In genomic region chr4:112923514-112923913, GRCh38 we compare ENCODE assay signal across 19 cellular contexts.
DNase-seq lines count a peak whose midpoint lies in the region; ATAC-seq, FAIRE-seq and TF ChIP-seq lines count a peak whose summit lies in the region.
"Had no signal": no experiment of that assay in that cellular context is flagged by ENCODE, and none has a peak within 500 bp of the region (broad histone marks: within the 10 kb centered on the region; RNA-seq: fewer than 3 reads in every experiment).

No MANE protein-coding gene starts in this region.

- H3K4me3 ChIP-seq in left ventricle myocardium inferior, result no peak overlapping the region
- no peak overlapping the region for H3K4me3 ChIP-seq in kidney (ENCODE audit: low read length in 2 of 2)
- H3K4me3 ChIP-seq: K562, Peyer's patch had no signal

- no peaks in the 10 kb centered on the region for H3K27me3 ChIP-seq in left ventricle myocardium inferior (ENCODE audit: low read depth)
- H3K27me3 ChIP-seq: Peyer's patch had no signal

- no peak overlapping the region for H3K9ac ChIP-seq in kidney (ENCODE audit: low read length in 2 of 2)

- FAIRE-seq in kidney (lab: Jason Lieb, UNC), result peak; percentile 21
- FAIRE-seq: G401.6, K562 had no signal

- TF ChIP-seq CTCF in left ventricle myocardium inferior (IDR thresholded peaks at IDR 0.05; ENCODE audit: borderline replicate concordance), result no peak
- TF ChIP-seq CTCF in kidney (IDR thresholded peaks at IDR 0.05; ENCODE audit: borderline replicate concordance, extremely low read depth, insufficient read depth), result no peak

- intact Hi-C loops in Right ventricle myocardium superior (cut with DNase I), result no loop called here
- intact Hi-C loops in left ventricle myocardium inferior (cut with micrococcal nuclease), result no loop called here
- intact Hi-C loops in kidney (cut with DNase I), result no loop called here

- no peaks in the 10 kb centered on the region for H3K9me3 ChIP-seq in left ventricle myocardium inferior (replicated peaks)
- H3K9me3 ChIP-seq in kidney (ENCODE audit: control insufficient read depth in 1 of 2, low read length in 2 of 2), result no peaks in the 10 kb centered on the region
- H3K9me3 ChIP-seq: Peyer's patch had no signal

- ATAC-seq in Right ventricle myocardium superior (ENCODE audit: poor library complexity), result peak; percentile 54
- no peak for ATAC-seq in HG03139 (IDR thresholded peaks at IDR 0.05; ENCODE audit: unreplicated experiment)
- ATAC-seq in left lobe of liver, result no peak
- ATAC-seq in GM19351 (IDR thresholded peaks at IDR 0.05; ENCODE audit: unreplicated experiment), result no peak
- no peak for ATAC-seq in GM21390 (IDR thresholded peaks at IDR 0.05; ENCODE audit: unreplicated experiment)
- ATAC-seq: HCT116, K562 had no signal

- no peak for DNase-seq in Right ventricle myocardium superior
- DNase-seq in left ventricle myocardium inferior, result no peak
- no peak for DNase-seq in kidney
- peak; percentile 28 for DNase-seq in stromal cell of bone marrow (ENCODE audit: low read depth)
- DNase-seq in left lobe of liver (ENCODE audit: low spot score), result no peak
- DNase-seq: CD4-positive, CD25-positive, alpha-beta regulatory T cell; COR-L47; GOT3; NCI-H1105; NCI-H2081; NCI-H2171 treated with DMSO at 0.1 percent for 48 hours; Peyer's patch had no signal

- H3K4me1 ChIP-seq in left ventricle myocardium inferior (peaks cover 42% of the 10 kb centered on the region), kidney (ENCODE audit: control insufficient read depth in 1 of 2, insufficient read depth in 1 of 2, low read depth in 1 of 2, low read length in 2 of 2) (no peaks in the 10 kb centered on the region)
- H3K4me1 ChIP-seq: Peyer's patch had no signal

- no peak overlapping the region for H3K27ac ChIP-seq in left ventricle myocardium inferior (replicated peaks)
- H3K27ac ChIP-seq in kidney (ENCODE audit: low read depth in 2 of 2, low read length in 2 of 2), result no peak overlapping the region
- H3K27ac ChIP-seq: 22Rv1 had no signal

- H3K36me3 ChIP-seq in left ventricle myocardium inferior (no peaks in the 10 kb centered on the region), kidney (ENCODE audit: control insufficient read depth in 1 of 2, insufficient read depth in 2 of 2, low read length in 2 of 2) (no peaks in the 10 kb centered on the region)
- H3K36me3 ChIP-seq: Peyer's patch had no signal
